In the genomic region with DNA sequence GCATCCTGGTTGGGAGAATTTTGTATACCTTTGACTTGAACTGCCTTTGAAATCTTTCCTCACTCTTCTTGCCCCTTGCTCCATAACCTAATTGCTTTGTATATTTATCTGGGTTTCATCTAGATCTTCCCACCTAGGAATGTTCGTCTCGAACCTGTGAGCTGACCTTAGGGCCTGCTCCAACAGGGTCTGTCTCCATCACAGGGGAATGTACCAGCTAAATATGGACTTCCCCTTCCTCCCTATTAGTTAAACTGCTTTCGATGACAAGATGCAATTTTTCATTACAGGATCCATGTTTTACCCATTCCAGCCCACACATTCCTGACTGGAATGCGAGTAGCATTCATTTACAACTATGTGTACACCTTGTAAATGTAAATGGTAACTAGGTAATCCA, we compare ENCODE assay signal across 1 cellular context.
TF ChIP-seq lines count a peak whose summit lies in the region.

No MANE protein-coding gene starts in this region.

TF ChIP-seq in GM23338, 12 proteins besides CTCF, POLR2A, EP300 and RAD21 (continued from another document):
- TF ChIP-seq, protein P1, sequence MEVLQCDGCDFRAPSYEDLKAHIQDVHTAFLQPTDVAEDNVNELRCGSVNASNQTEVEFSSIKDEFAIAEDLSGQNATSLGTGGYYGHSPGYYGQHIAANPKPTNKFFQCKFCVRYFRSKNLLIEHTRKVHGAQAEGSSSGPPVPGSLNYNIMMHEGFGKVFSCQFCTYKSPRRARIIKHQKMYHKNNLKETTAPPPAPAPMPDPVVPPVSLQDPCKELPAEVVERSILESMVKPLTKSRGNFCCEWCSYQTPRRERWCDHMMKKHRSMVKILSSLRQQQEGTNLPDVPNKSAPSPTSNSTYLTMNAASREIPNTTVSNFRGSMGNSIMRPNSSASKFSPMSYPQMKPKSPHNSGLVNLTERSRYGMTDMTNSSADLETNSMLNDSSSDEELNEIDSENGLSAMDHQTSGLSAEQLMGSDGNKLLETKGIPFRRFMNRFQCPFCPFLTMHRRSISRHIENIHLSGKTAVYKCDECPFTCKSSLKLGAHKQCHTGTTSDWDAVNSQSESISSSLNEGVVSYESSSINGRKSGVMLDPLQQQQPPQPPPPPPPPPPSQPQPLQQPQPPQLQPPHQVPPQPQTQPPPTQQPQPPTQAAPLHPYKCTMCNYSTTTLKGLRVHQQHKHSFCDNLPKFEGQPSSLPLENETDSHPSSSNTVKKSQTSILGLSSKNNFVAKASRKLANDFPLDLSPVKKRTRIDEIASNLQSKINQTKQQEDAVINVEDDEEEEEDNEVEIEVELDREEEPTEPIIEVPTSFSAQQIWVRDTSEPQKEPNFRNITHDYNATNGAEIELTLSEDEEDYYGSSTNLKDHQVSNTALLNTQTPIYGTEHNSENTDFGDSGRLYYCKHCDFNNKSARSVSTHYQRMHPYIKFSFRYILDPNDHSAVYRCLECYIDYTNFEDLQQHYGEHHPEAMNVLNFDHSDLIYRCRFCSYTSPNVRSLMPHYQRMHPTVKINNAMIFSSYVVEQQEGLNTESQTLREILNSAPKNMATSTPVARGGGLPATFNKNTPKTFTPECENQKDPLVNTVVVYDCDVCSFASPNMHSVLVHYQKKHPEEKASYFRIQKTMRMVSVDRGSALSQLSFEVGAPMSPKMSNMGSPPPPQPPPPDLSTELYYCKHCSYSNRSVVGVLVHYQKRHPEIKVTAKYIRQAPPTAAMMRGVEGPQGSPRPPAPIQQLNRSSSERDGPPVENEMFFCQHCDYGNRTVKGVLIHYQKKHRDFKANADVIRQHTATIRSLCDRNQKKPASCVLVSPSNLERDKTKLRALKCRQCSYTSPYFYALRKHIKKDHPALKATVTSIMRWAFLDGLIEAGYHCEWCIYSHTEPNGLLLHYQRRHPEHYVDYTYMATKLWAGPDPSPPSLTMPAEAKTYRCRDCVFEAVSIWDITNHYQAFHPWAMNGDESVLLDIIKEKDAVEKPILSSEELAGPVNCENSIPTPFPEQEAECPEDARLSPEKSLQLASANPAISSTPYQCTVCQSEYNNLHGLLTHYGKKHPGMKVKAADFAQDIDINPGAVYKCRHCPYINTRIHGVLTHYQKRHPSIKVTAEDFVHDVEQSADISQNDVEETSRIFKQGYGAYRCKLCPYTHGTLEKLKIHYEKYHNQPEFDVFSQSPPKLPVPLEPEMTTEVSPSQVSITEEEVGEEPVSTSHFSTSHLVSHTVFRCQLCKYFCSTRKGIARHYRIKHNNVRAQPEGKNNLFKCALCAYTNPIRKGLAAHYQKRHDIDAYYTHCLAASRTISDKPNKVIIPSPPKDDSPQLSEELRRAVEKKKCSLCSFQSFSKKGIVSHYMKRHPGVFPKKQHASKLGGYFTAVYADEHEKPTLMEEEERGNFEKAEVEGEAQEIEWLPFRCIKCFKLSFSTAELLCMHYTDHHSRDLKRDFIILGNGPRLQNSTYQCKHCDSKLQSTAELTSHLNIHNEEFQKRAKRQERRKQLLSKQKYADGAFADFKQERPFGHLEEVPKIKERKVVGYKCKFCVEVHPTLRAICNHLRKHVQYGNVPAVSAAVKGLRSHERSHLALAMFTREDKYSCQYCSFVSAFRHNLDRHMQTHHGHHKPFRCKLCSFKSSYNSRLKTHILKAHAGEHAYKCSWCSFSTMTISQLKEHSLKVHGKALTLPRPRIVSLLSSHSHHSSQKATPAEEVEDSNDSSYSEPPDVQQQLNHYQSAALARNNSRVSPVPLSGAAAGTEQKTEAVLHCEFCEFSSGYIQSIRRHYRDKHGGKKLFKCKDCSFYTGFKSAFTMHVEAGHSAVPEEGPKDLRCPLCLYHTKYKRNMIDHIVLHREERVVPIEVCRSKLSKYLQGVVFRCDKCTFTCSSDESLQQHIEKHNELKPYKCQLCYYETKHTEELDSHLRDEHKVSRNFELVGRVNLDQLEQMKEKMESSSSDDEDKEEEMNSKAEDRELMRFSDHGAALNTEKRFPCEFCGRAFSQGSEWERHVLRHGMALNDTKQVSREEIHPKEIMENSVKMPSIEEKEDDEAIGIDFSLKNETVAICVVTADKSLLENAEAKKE (CRISPR knock-in tag; IDR thresholded peaks at IDR 0.05), result no peak
- TF ChIP-seq, protein P2, sequence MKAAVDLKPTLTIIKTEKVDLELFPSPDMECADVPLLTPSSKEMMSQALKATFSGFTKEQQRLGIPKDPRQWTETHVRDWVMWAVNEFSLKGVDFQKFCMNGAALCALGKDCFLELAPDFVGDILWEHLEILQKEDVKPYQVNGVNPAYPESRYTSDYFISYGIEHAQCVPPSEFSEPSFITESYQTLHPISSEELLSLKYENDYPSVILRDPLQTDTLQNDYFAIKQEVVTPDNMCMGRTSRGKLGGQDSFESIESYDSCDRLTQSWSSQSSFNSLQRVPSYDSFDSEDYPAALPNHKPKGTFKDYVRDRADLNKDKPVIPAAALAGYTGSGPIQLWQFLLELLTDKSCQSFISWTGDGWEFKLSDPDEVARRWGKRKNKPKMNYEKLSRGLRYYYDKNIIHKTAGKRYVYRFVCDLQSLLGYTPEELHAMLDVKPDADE (IDR thresholded peaks at IDR 0.05), result no peak
- TF ChIP-seq NANOG (IDR thresholded peaks at IDR 0.05; ENCODE audit: borderline replicate concordance) (no peak), CREB1 (CRISPR knock-in tag; IDR thresholded peaks at IDR 0.05; ENCODE audit: low read depth) (no peak)
